ENCODE assay signal across 27 cellular contexts in the genomic region with DNA sequence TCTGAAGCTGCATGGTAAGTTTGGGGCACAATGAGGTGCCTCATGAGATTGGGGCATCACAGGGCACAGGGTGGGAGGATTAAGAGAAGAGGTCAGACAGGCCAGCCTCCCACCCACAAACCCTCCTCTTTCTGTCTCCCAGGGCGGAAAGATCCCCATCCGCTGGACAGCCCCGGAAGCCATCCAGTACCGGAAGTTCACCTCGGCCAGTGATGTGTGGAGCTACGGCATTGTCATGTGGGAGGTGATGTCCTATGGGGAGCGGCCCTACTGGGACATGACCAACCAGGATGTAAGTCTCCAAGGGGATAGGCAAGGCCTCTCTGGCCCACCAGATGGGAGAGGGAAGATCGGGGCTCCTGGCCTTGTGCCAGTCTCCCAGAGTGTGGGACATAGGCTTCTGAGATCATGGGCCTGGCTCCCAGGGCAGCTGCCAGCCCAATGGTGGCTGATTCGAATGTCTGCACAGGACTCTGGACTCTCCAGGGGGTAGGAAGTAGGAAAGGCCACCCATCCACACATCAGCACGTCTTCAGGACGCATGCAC.
"Had no signal": no experiment of that assay in that cellular context is flagged by ENCODE, and none has a peak within 500 bp of the region (broad histone marks: within the 10 kb centered on the region; RNA-seq: fewer than 3 reads in every experiment).

No MANE protein-coding gene starts in this region.

- H3K27ac Mint-ChIP-seq: nephron; progenitor cell of endocrine pancreas; stimulated activated effector memory CD8-positive, alpha-beta T cell treated with anti-CD3 and anti-CD28 coated beads, Interleukin-12 subunit alpha, Interleukin-12 subunit beta, amount 100 ng/mL, for 72 hours; stimulated activated naive B cell treated with anti-CD40 and anti-IgM and Interleukin-4, amounts not matched to agents 10 μg/mL and 1 μg/mL and 100 μg/mL, for 72 hours; stimulated activated naive CD8-positive, alpha-beta T cell treated with anti-CD3 and anti-CD28 coated beads, Interleukin-15, Interleukin-2, amounts not matched to agents 100 ng/mL and 50 ng/mL, for 24 hours had no signal

- H3K4me3 ChIP-seq: neural progenitor cell, ovary, psoas muscle, right lobe of liver, sigmoid colon, stomach, thoracic aorta, thyroid gland, tibial nerve, upper lobe of left lung, vagina had no signal

- H3K4me3 Mint-ChIP-seq: nephron; neural progenitor cell; stimulated activated effector memory CD8-positive, alpha-beta T cell treated with anti-CD3 and anti-CD28 coated beads, Interleukin-12 subunit alpha, Interleukin-12 subunit beta, amount 100 ng/mL, for 72 hours; stimulated activated naive B cell treated with anti-CD40 and anti-IgM and Interleukin-4, amounts not matched to agents 10 μg/mL and 1 μg/mL and 100 μg/mL, for 72 hours; stimulated activated naive CD8-positive, alpha-beta T cell treated with anti-CD3 and anti-CD28 coated beads, Interleukin-15, Interleukin-2, amounts not matched to agents 100 ng/mL and 50 ng/mL, for 24 hours had no signal

- H3K4me1 ChIP-seq: neural progenitor cell, parathyroid adenoma, psoas muscle, right lobe of liver, sigmoid colon, stomach, thyroid gland, upper lobe of left lung, vagina had no signal

- H3K9me3 ChIP-seq: ovary, psoas muscle, right lobe of liver, sigmoid colon, stomach, thoracic aorta, thyroid gland, tibial nerve, upper lobe of left lung, vagina had no signal

- H3K4me1 Mint-ChIP-seq: neural progenitor cell; stimulated activated effector memory CD8-positive, alpha-beta T cell treated with anti-CD3 and anti-CD28 coated beads, Interleukin-12 subunit alpha, Interleukin-12 subunit beta, amount 100 ng/mL, for 72 hours; stimulated activated naive B cell treated with anti-CD40 and anti-IgM and Interleukin-4, amounts not matched to agents 10 μg/mL and 1 μg/mL and 100 μg/mL, for 72 hours had no signal

- H3K79me2 ChIP-seq: parathyroid adenoma had no signal

- DNase-seq: occipital lobe; ovary; psoas muscle; right cardiac atrium; right lobe of liver; sigmoid colon; small intestine; stimulated activated CD4-positive, alpha-beta T cell treated with anti-CD3 and anti-CD28 coated beads, Interleukin-15, amount 100 ng/mL, for 24 hours; stimulated activated CD4-positive, alpha-beta T cell treated with anti-CD3 and anti-CD28 coated beads, Interleukin-2, amount 100 ng/mL, for 24 hours; stimulated activated CD4-positive, alpha-beta T cell treated with anti-CD3 and anti-CD28 coated beads, Interleukin-2, amount 100 ng/mL, for 48 hours; stimulated activated CD4-positive, alpha-beta T cell treated with anti-CD3 and anti-CD28 coated beads, Interleukin-4, amount 100 ng/mL, for 24 hours; stimulated activated naive B cell treated with anti-CD40 and anti-IgM and Interleukin-4, amounts not matched to agents 10 μg/mL and 1 μg/mL and 100 μg/mL, for 72 hours; stimulated activated naive CD4-positive, alpha-beta T cell treated with Interleukin-2 at 50 U/mL for 16 hours; stomach; thyroid gland; trophoblast cell; upper lobe of left lung had no signal

- H3K4me2 ChIP-seq: neural progenitor cell had no signal

- H3K36me3 Mint-ChIP-seq: stimulated activated effector memory CD8-positive, alpha-beta T cell treated with anti-CD3 and anti-CD28 coated beads, Interleukin-12 subunit alpha, Interleukin-12 subunit beta, amount 100 ng/mL, for 72 hours; stimulated activated naive B cell treated with anti-CD40 and anti-IgM and Interleukin-4, amounts not matched to agents 10 μg/mL and 1 μg/mL and 100 μg/mL, for 72 hours had no signal

- H3K9ac ChIP-seq: neural progenitor cell, parathyroid adenoma had no signal

- H3K36me3 ChIP-seq: neural progenitor cell, ovary, right lobe of liver, sigmoid colon, stomach, thoracic aorta, upper lobe of left lung, vagina had no signal

- H3K27ac ChIP-seq: neural progenitor cell, ovary, parathyroid adenoma, psoas muscle, right lobe of liver, sigmoid colon, stomach, thoracic aorta, thyroid gland, tibial nerve, upper lobe of left lung, vagina had no signal

- H3K27me3 Mint-ChIP-seq: progenitor cell of endocrine pancreas; stimulated activated naive CD8-positive, alpha-beta T cell treated with anti-CD3 and anti-CD28 coated beads, Interleukin-15, Interleukin-2, amounts not matched to agents 100 ng/mL and 50 ng/mL, for 24 hours had no signal

- H2AFZ ChIP-seq: neural progenitor cell, parathyroid adenoma had no signal

- H3K27me3 ChIP-seq: neural progenitor cell, ovary, right lobe of liver, sigmoid colon, thyroid gland, tibial nerve, upper lobe of left lung, vagina had no signal

- FAIRE-seq: small intestine, urothelium cell line had no signal

- H3K9me3 Mint-ChIP-seq: nephron; neural progenitor cell; stimulated activated effector memory CD8-positive, alpha-beta T cell treated with anti-CD3 and anti-CD28 coated beads, Interleukin-12 subunit alpha, Interleukin-12 subunit beta, amount 100 ng/mL, for 72 hours; stimulated activated naive B cell treated with anti-CD40 and anti-IgM and Interleukin-4, amounts not matched to agents 10 μg/mL and 1 μg/mL and 100 μg/mL, for 72 hours; stimulated activated naive CD8-positive, alpha-beta T cell treated with anti-CD3 and anti-CD28 coated beads, Interleukin-15, Interleukin-2, amounts not matched to agents 100 ng/mL and 50 ng/mL, for 24 hours had no signal
